ENCODE assay signal across 29 cellular contexts in the genomic region with DNA sequence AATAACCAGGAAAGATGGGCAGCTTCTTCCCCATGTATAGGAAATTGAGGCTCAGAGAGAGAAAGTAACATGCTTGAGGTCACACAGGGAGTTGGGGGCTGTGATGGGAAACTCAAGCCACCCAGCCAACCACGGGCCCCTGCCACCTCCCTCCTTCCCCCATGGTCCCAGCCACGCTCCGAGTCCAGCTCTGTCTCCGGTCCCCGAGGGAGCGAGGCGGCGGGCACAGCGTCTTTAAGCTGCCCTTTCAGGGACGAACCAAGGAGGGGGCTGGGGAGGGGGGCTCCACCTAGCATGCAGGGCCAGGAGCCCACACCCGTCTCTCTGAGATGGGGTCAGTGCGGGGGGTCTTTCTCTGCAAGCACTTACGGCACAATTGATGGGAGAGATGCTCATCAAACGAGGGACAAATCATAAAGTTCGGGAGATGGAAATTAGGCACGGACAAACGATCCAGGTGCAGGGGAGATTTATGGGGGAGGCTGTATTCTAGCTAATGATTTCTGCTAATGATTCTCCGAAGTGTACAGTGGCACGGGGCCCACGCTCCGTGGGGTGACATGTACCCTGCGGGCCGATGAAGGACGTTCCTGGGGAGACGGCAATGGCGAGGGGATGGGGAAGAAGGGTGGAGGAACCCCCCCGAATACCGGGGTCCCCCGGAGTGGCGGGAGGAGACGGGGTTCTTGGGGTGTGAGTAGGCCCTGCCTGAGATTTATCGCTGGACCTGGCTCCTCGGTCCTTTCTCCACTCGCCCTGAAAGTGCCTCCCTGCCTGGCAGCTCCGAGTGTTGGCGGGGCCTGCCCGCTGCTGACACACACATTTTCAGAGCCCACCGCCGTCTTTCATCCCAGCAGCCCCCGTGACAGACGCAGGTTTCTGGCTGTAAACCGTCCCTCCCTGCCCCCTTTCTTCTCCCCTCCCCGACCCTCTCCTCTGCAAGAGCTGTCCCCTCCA.
"Had no signal": no experiment of that assay in that cellular context is flagged by ENCODE, and none has a peak within 500 bp of the region (broad histone marks: within the 10 kb centered on the region; RNA-seq: fewer than 3 reads in every experiment).

No MANE protein-coding gene starts in this region.

- H3K27me3 ChIP-seq: ovary, testis, thyroid gland, upper lobe of left lung, vagina had no signal

- H3K27ac ChIP-seq: left ventricle myocardium inferior, neutrophil, ovary, prostate gland, skin epidermis, stomach, testis, thyroid gland, transverse colon, upper lobe of left lung, vagina had no signal

- H3K9me3 ChIP-seq: left ventricle myocardium inferior, neutrophil, ovary, prostate gland, stomach, testis, thyroid gland, transverse colon, upper lobe of left lung, vagina had no signal

- H3K4me1 ChIP-seq: prostate gland, testis, thyroid gland, transverse colon, upper lobe of left lung had no signal

- H3K9me3 Mint-ChIP-seq: immature natural killer cell; mesothelial cell of epicardium; naive B cell; natural killer cell; stimulated activated naive B cell treated with anti-CD40 and anti-IgM and Interleukin-4, amounts not matched to agents 10 μg/mL and 1 μg/mL and 100 μg/mL, for 72 hours had no signal

- H3K36me3 Mint-ChIP-seq: immature natural killer cell; mesothelial cell of epicardium; naive B cell; natural killer cell; stimulated activated naive B cell treated with anti-CD40 and anti-IgM and Interleukin-4, amounts not matched to agents 10 μg/mL and 1 μg/mL and 100 μg/mL, for 72 hours had no signal

- ATAC-seq: left colon; natural killer cell; right cardiac atrium; sciatic nerve; stimulated activated naive B cell treated with anti-CD40 and anti-IgM and Interleukin-4, amounts not matched to agents 10 μg/mL and 1 μg/mL and 100 μg/mL, for 72 hours; stimulated activated naive CD8-positive, alpha-beta T cell treated with anti-CD3 and anti-CD28 coated beads, Interleukin-15, Interleukin-2, amounts not matched to agents 100 U/mL and 50 U/mL, for 24 hours had no signal

- DNase-seq: hypothalamus; immature natural killer cell; kidney; left colon; left ventricle myocardium inferior; mesendoderm; naive B cell; natural killer cell; occipital lobe; ovary; right cardiac atrium; stimulated activated CD4-positive, alpha-beta T cell treated with anti-CD3 and anti-CD28 coated beads, Interleukin-12 subunit alpha, Interleukin-12 subunit beta, amount 100 ng/mL, for 4 hours; stimulated activated CD4-positive, alpha-beta T cell treated with anti-CD3 and anti-CD28 coated beads, Interleukin-15, amount 100 ng/mL, for 24 hours; stimulated activated CD4-positive, alpha-beta T cell treated with anti-CD3 and anti-CD28 coated beads, Interleukin-2, amount 100 ng/mL, for 24 hours; stimulated activated CD4-positive, alpha-beta T cell treated with anti-CD3 and anti-CD28 coated beads, Interleukin-4, amount 100 ng/mL, for 1 hour; stimulated activated naive B cell treated with anti-CD40 and anti-IgM and Interleukin-4, amounts not matched to agents 10 μg/mL and 1 μg/mL and 100 μg/mL, for 72 hours; stimulated activated naive CD8-positive, alpha-beta T cell treated with anti-CD3 and anti-CD28 coated beads, Interleukin-15, Interleukin-2, amounts not matched to agents 100 U/mL and 50 U/mL, for 24 hours; stomach; testis; thyroid gland; transverse colon; upper lobe of left lung had no signal

- H3K4me3 ChIP-seq: left ventricle myocardium inferior, lung, ovary, prostate gland, skin epidermis, stomach, thyroid gland, transverse colon, upper lobe of left lung, vagina had no signal

- H3K4me3 Mint-ChIP-seq: immature natural killer cell; mesothelial cell of epicardium; naive B cell; natural killer cell; stimulated activated naive B cell treated with anti-CD40 and anti-IgM and Interleukin-4, amounts not matched to agents 10 μg/mL and 1 μg/mL and 100 μg/mL, for 72 hours had no signal

- H3K27ac Mint-ChIP-seq: immature natural killer cell; mesothelial cell of epicardium; naive B cell; natural killer cell; stimulated activated naive B cell treated with anti-CD40 and anti-IgM and Interleukin-4, amounts not matched to agents 10 μg/mL and 1 μg/mL and 100 μg/mL, for 72 hours had no signal

- H3K36me3 ChIP-seq: left ventricle myocardium inferior, neutrophil, ovary, prostate gland, stomach, thyroid gland, transverse colon, upper lobe of left lung, vagina had no signal

- H3K4me1 Mint-ChIP-seq: immature natural killer cell, mesothelial cell of epicardium, natural killer cell had no signal
